Comparison of ENCODE assay signal across 8 cellular contexts in genomic region chr6:24720131-24720603, GRCh38. TPM values are rescaled to one million over a fixed set of nuclear protein-coding genes. Genes with fewer than 3 reads are reported as not detected.
DNase-seq lines count a peak whose midpoint lies in the region; ATAC-seq and TF ChIP-seq lines count a peak whose summit lies in the region.

No MANE protein-coding gene starts in this region.

- WGBS in endodermal cell (ENCODE audit: insufficient coverage in 1 of 2, insufficient read length in 1 of 2), 2 experiments: 0% methylated on average over 7 to 39 of the region's 39 CpGs

- H3K9me3 ChIP-seq in endodermal cell (ENCODE audit: control insufficient read depth, low read length) (no peaks in the 10 kb centered on the region), mucosa of stomach (ENCODE audit: control insufficient read depth, low read length) (no peaks in the 10 kb centered on the region)

- H3K27me3 ChIP-seq in endodermal cell (ENCODE audit: control insufficient read depth, insufficient read depth, low read length, poor library complexity, severe bottlenecking) (no peaks in the 10 kb centered on the region), mucosa of stomach (ENCODE audit: control insufficient read depth, insufficient read depth, low read length) (no peaks in the 10 kb centered on the region)

- TF ChIP-seq CTCF in endodermal cell (conservative IDR thresholded peaks at IDR 0.05): no peak

- peak overlapping the region; percentile 100 for H3K9ac ChIP-seq in endodermal cell (ENCODE audit: extremely low read depth, low read length, poor library complexity, severe bottlenecking)
- peak overlapping the region; percentile 100 for H3K9ac ChIP-seq in mucosa of stomach (ENCODE audit: low read length)

- H3K9me3 Mint-ChIP-seq in endodermal cell: no peaks in the 10 kb centered on the region

- DNase-seq in SIG-M5 treated with dmso at 0.1 percent for 504 hours (lab: John Stamatoyannopoulos, UW; ENCODE audit: unreplicated experiment): peak; percentile 24
- DNase-seq in SIG-M5 (lab: John Stamatoyannopoulos, UW): no peak
- peak; percentile 67 for DNase-seq in NCI-H2227 treated with DMSO at 0.1 percent for 48 hours (lab: John Stamatoyannopoulos, UW)
- peak; percentile 81 for DNase-seq in activated CD8-positive, alpha-beta memory T cell treated with anti-CD3 and anti-CD28 coated beads, Interleukin-2, amount 50 U/mL, for 4 hours
- DNase-seq in endodermal cell: peak; percentile 69
- peak; percentile 82 for DNase-seq in stimulated activated CD8-positive, alpha-beta memory T cell treated with anti-CD3 and anti-CD28 coated beads, Interleukin-4, amount 100 ng/mL, for 48 hours

- H3K4me1 ChIP-seq in endodermal cell (ENCODE audit: control insufficient read depth, insufficient read depth, low read length): peaks cover 5% of the 10 kb centered on the region
- H3K4me1 ChIP-seq in mucosa of stomach (ENCODE audit: control insufficient read depth, insufficient read depth, low read length): peaks cover 6% of the 10 kb centered on the region

- peak overlapping the region; percentile 98 for H3K4me3 Mint-ChIP-seq in endodermal cell

- peak overlapping the region; percentile 99 for H3K27ac Mint-ChIP-seq in endodermal cell

- H3K27me3 Mint-ChIP-seq in endodermal cell (ENCODE audit: insufficient read depth): no peaks in the 10 kb centered on the region

- H3K36me3 ChIP-seq in endodermal cell (ENCODE audit: control insufficient read depth, insufficient read depth, low read length) (peaks cover 30% of the 10 kb centered on the region), mucosa of stomach (ENCODE audit: control insufficient read depth, insufficient read depth, low read length) (no peaks in the 10 kb centered on the region)

- peak overlapping the region; percentile 89 for H3K4me3 ChIP-seq in endodermal cell (ENCODE audit: low read length)
- H3K4me3 ChIP-seq in mucosa of stomach (ENCODE audit: low read length): peak overlapping the region; percentile 83

- peaks cover 36% of the 10 kb centered on the region for H3K36me3 Mint-ChIP-seq in endodermal cell (ENCODE audit: low read depth)

- no peak for ATAC-seq in HG03108 (IDR thresholded peaks at IDR 0.05; ENCODE audit: unreplicated experiment)

- H3K4me1 Mint-ChIP-seq in endodermal cell: peaks cover 38% of the 10 kb centered on the region

- peak overlapping the region; percentile 98 for H3K27ac ChIP-seq in endodermal cell (ENCODE audit: low read depth, low read length)

RNA-seq across cellular contexts. Expression of gene C6orf62, which starts 1.2 kb away (rescaled TPM):
- 100 to 1,000 TPM; 106 to 120 TPM for total RNA-seq in endodermal cell
- 83.3 TPM for polyA plus RNA-seq in endodermal cell (2013, experiment 1 of 2)
- 74.9 TPM for polyA plus RNA-seq in endodermal cell (2013, experiment 2 of 2)

RNA-seq across cellular contexts. Expression of gene ACOT13, which starts 53.3 kb away (rescaled TPM):
- 10 to 100 TPM; 36.2 to 43.1 TPM for total RNA-seq in endodermal cell
- 39.2 TPM for polyA plus RNA-seq in endodermal cell (2013, experiment 1 of 2)
- polyA plus RNA-seq in endodermal cell (2013, experiment 2 of 2): 34.8 TPM

RNA-seq across cellular contexts. Expression of gene TDP2, which starts 53.5 kb away (rescaled TPM):
- total RNA-seq in endodermal cell: 10 to 100 TPM; 53.0 to 54.2 TPM
- 38.6 TPM for polyA plus RNA-seq in endodermal cell (2013, experiment 1 of 2)
- 38.2 TPM for polyA plus RNA-seq in endodermal cell (2013, experiment 2 of 2)

RNA-seq across cellular contexts. Expression of gene GMNN, which starts 54.6 kb away (rescaled TPM):
- 10 to 100 TPM; 64.9 to 79.7 TPM for total RNA-seq in endodermal cell
- polyA plus RNA-seq in endodermal cell (2013, experiment 1 of 2): 84.2 TPM
- 80.7 TPM for polyA plus RNA-seq in endodermal cell (2013, experiment 2 of 2)
